In genomic region chr3:142968319-142968718, GRCh38 we compare ENCODE assay signal across 10 cellular contexts. TPM values are rescaled to one million over a fixed set of nuclear protein-coding genes. Genes with fewer than 3 reads are reported as not detected.
"Had no signal": no experiment of that assay in that cellular context is flagged by ENCODE, and none has a peak within 500 bp of the region (broad histone marks: within the 10 kb centered on the region; RNA-seq: fewer than 3 reads in every experiment).

No MANE protein-coding gene starts in this region.

- DNase-seq: GOT3, H9, HCEC 1CT, HFFc6, KG1 had no signal

- H3K4me3 Mint-ChIP-seq: H9, HFFc6, IgD-negative memory B cell had no signal

- FAIRE-seq: H54, HepG2 had no signal

- H3K9me3 Mint-ChIP-seq: H9, HFFc6 had no signal

- H3K27ac ChIP-seq: HL-60 had no signal

- ATAC-seq: HepG2 had no signal

- H3K27ac Mint-ChIP-seq: H9, HFFc6, IgD-negative memory B cell had no signal

RNA-seq across cellular contexts. Expression of gene PAQR9, which starts 4.8 kb away (rescaled TPM):
- total RNA-seq: HT1080 had no signal
- polyA plus RNA-seq: IgD-negative memory B cell had no signal
